In the genomic region with DNA sequence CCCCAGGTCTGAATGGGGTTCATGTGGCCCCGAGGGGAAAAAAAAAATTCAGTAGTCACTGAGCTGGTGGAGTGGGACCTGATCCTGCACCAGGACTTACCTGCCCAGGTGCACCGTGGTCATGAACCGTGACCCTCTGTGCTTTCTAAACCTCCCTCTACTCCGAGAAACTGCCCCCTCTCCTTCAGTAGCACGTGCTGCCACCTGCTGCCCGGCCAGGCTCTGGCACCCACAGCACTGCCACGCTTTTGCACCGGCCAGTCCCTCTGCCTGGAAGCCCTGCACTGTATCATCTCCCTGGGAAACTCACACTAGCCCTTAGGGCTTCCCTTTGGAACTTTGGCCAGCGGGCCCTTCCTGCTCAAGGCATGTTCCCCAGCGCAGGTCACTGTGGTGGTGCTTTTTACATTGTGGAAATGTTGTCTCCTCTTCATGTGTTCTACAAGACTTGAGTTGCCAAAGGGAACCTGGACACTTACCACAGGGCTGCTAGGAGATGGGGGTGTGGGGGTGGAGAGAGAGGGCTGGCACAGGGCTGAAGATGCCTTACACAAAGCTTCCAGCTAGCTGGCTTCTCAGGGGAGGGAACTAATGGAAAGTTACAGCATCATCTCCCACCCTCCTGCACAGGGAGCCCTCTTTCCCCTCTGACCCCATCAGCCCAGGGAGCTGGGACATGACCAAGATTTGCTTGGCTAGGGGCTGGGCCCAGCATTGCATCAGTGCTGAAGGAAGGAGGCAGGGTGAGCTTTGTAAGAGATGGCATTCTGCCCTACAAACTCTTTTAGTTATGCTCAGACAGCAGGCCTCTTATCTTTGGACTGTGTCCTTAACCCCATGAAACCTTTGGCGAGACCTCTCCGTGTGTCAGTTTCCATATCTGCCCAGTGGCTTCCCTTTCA, we compare ENCODE assay signal across 9 cellular contexts. TPM values are rescaled to one million over a fixed set of nuclear protein-coding genes. Genes with fewer than 3 reads are reported as not detected.
A peak's percentile ranks its signal among the peaks of the same experiment; 100 is the strongest.
DNase-seq lines count a peak whose midpoint lies in the region; ATAC-seq, FAIRE-seq and TF ChIP-seq lines count a peak whose summit lies in the region.
"Had no signal": no experiment of that assay in that cellular context is flagged by ENCODE, and none has a peak within 500 bp of the region (broad histone marks: within the 10 kb centered on the region; RNA-seq: fewer than 3 reads in every experiment).

No MANE protein-coding gene starts in this region.

- H3K27ac ChIP-seq in H1 (ENCODE audit: low read depth, low read length) = no peak overlapping the region

- peaks cover 5% of the 10 kb centered on the region for H3K4me1 Mint-ChIP-seq in osteocyte (ENCODE audit: unreplicated experiment)

- H3K79me1 ChIP-seq in H1 (ENCODE audit: low read depth, low read length) = no peaks in the 10 kb centered on the region

- H3K18ac ChIP-seq in H1 (ENCODE audit: extremely low read depth, low read length) = no peak overlapping the region

- TF ChIP-seq EP300 in H1 (IDR thresholded peaks at IDR 0.05; ENCODE audit: borderline replicate concordance in 1 of 2, low read depth in 2 of 2, low read length in 2 of 2) = no peak

- no peaks in the 10 kb centered on the region for H3K36me3 Mint-ChIP-seq in osteocyte (ENCODE audit: unreplicated experiment)

- peaks cover 25 to 39% (median 35%) of the 10 kb centered on the region in 4 experiments for H3K27me3 ChIP-seq in H1 (replicated peaks in 1 of 4; ENCODE audit: control insufficient read depth in 3 of 4, extremely low read depth in 1 of 4, insufficient read depth in 3 of 4, low read length in 3 of 4)

- H2BK20ac ChIP-seq in H1 (ENCODE audit: low read length) = 0 out of 2 replicates have a peak overlapping the region, but pooled peaks have one; percentile 61

- POLR2A ChIA-PET in H1 (lab: Charles Lee; ENCODE audit: partially characterized antibody) = no interaction called here

- H4K8ac ChIP-seq in H1 (ENCODE audit: extremely low read depth, insufficient read depth, low read length) = no peak overlapping the region

- H2BK5ac ChIP-seq in H1 (ENCODE audit: low read depth, low read length) = no peak overlapping the region

- H3K56ac ChIP-seq in H1 (replicated peaks; ENCODE audit: insufficient read length, low read depth, low read length) = no peak overlapping the region

- H3K9ac ChIP-seq in H1 (replicated peaks in 1 of 4; ENCODE audit: extremely low read depth in 1 of 4, low read depth in 3 of 4, low read length in 3 of 4) = no peak overlapping the region

- H4K91ac ChIP-seq in H1 (replicated peaks; ENCODE audit: insufficient read length, low read length) = no peak overlapping the region

- H3K9me3 Mint-ChIP-seq in osteocyte (ENCODE audit: unreplicated experiment) = no peaks in the 10 kb centered on the region

- H2BK120ac ChIP-seq in H1 (replicated peaks; ENCODE audit: low read depth, low read length) = no peak overlapping the region

- CTCF ChIA-PET in H1 (lab: Charles Lee; ENCODE audit: partially characterized antibody) = interaction anchor here (0.6 to 3.0 kb wide), 28 partner anchors 7 to 1239 kb away, joined by 3 to 18 read pairs (median 3); no protein-coding TSS in a partner anchor

- no peak overlapping the region for H3K27ac Mint-ChIP-seq in osteocyte (ENCODE audit: unreplicated experiment)

- no peak overlapping the region for H3K4me2 ChIP-seq in H1 (ENCODE audit: insufficient read depth in 1 of 2, low read depth in 2 of 2, low read length in 2 of 2)

- FAIRE-seq in H1 (lab: Jason Lieb, UNC) = no peak

- peak; percentile 81 to 86 for TF ChIP-seq RAD21 in H1 (IDR thresholded peaks at IDR 0.05 in 1 of 2, conservative IDR thresholded peaks at IDR 0.05 in 1 of 2; ENCODE audit: low read depth in 2 of 2, low read length in 2 of 2)

- no peak overlapping the region for H3K14ac ChIP-seq in H1 (ENCODE audit: insufficient read length)

- DNase-seq in NCI-H82 (lab: John Stamatoyannopoulos, UW) = peak; percentile 72
- no peak for DNase-seq in NCI-H82 treated with DMSO at 0.1 percent for 48 hours (lab: John Stamatoyannopoulos, UW; ENCODE audit: unreplicated experiment)
- peak; percentile 31 for DNase-seq in NCI-H2029 treated with DMSO at 0.1 percent for 48 hours (lab: John Stamatoyannopoulos, UW)
- peak; percentile 51 to 83 for DNase-seq in H1 (ENCODE audit: low read depth in 1 of 2, low spot score in 2 of 2)
- no peak for DNase-seq in osteocyte (ENCODE audit: extremely low spot score, unreplicated experiment)
- no peak for DNase-seq in SW 1271 (lab: John Stamatoyannopoulos, UW)

- H2AK5ac ChIP-seq in H1 (ENCODE audit: low read depth, low read length) = no peak overlapping the region

- H3K36me3 ChIP-seq in H1 (ENCODE audit: control insufficient read depth in 2 of 4, insufficient read depth in 4 of 4, low read length in 3 of 4) = no peaks in the 10 kb centered on the region

- no peak overlapping the region for H4K5ac ChIP-seq in H1 (ENCODE audit: insufficient read length, low read depth, low read length)

- peaks cover 34% of the 10 kb centered on the region for H3K27me3 Mint-ChIP-seq in osteocyte (ENCODE audit: unreplicated experiment)

- peaks cover 2 to 6% (median 4%) of the 10 kb centered on the region in 4 experiments; a peak in 5 of 7 replicates for H3K4me1 ChIP-seq in H1 (replicated peaks in 1 of 4; ENCODE audit: control insufficient read depth in 3 of 4, insufficient read depth in 4 of 4, low read length in 3 of 4)

- no peak overlapping the region for H2AFZ ChIP-seq in H1 (ENCODE audit: low read length)

- no peak overlapping the region for H3K4ac ChIP-seq in H1 (replicated peaks; ENCODE audit: insufficient read length, low read depth, low read length)

- no peaks in the 10 kb centered on the region for H3K9me3 ChIP-seq in H1 (ENCODE audit: insufficient read depth in 2 of 2, low read depth in 1 of 2, low read length in 1 of 2)

- TF ChIP-seq POLR2A in H1 (IDR thresholded peaks at IDR 0.05; ENCODE audit: control extremely low read depth in 1 of 2, low read depth in 2 of 2, low read length in 2 of 2) = no peak

- no peak overlapping the region for H3K4me3 Mint-ChIP-seq in osteocyte (ENCODE audit: unreplicated experiment)

- no peaks in the 10 kb centered on the region for H3K79me2 ChIP-seq in H1 (ENCODE audit: control insufficient read depth in 1 of 2, insufficient read depth in 2 of 2, low read length in 2 of 2)

- TF ChIP-seq CTCF in H1 (IDR thresholded peaks at IDR 0.05; ENCODE audit: control extremely low read depth in 1 of 3, insufficient read depth in 1 of 3, low read depth in 1 of 3, low read length in 3 of 3) (peak; percentile 87 to 95 (median 95)), osteocyte (IDR thresholded peaks at IDR 0.05) (peak; percentile 24)

- WGBS in H1 (ENCODE audit: extremely low coverage in 1 of 2, insufficient coverage in 1 of 2, insufficient read length in 1 of 2, insufficient replicate concordance in 2 of 2, low coverage in 1 of 2, low lambda C conversion rate in 2 of 2, missing lambda C conversion rate in 1 of 2), 2 experiments = 35% methylated on average over 10 of the region's 12 CpGs; no CpG with 5 or more reads in 1 of the 2 experiments

- peaks cover 13% of the 10 kb centered on the region; the same call in 1 of the 2 replicates for H3K23me2 ChIP-seq in H1 (ENCODE audit: low read depth, low read length)

- H3K4me3 ChIP-seq in H1 (ENCODE audit: extremely low read depth in 1 of 4, insufficient read depth in 2 of 4, low read depth in 3 of 4, low read length in 4 of 4) = no peak overlapping the region

- no peak overlapping the region for H3K23ac ChIP-seq in H1 (ENCODE audit: insufficient read length)

- no peak overlapping the region for H2BK12ac ChIP-seq in H1 (ENCODE audit: low read depth, low read length)

- ATAC-seq in HG03095 (IDR thresholded peaks at IDR 0.05; ENCODE audit: unreplicated experiment) (no peak), GM18861 (IDR thresholded peaks at IDR 0.05; ENCODE audit: unreplicated experiment) (no peak)

- peaks cover 0 to 3% of the 10 kb centered on the region in 2 experiments for H4K20me1 ChIP-seq in H1 (replicated peaks in 1 of 2; ENCODE audit: control insufficient read depth in 1 of 2, insufficient read depth in 2 of 2, low read length in 2 of 2)

- no peak overlapping the region for H2BK15ac ChIP-seq in H1 (ENCODE audit: low read length)

TF ChIP-seq in H1, 55 proteins besides CTCF, POLR2A, EP300 and RAD21 (continues in another document):
- no peak for TF ChIP-seq BRCA1 (IDR thresholded peaks at IDR 0.05; ENCODE audit: low read depth, low read length)
- TF ChIP-seq, protein P1, sequence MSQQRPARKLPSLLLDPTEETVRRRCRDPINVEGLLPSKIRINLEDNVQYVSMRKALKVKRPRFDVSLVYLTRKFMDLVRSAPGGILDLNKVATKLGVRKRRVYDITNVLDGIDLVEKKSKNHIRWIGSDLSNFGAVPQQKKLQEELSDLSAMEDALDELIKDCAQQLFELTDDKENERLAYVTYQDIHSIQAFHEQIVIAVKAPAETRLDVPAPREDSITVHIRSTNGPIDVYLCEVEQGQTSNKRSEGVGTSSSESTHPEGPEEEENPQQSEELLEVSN (IDR thresholded peaks at IDR 0.05) = peak; percentile 79
- no peak for TF ChIP-seq EZH2 (IDR thresholded peaks at IDR 0.05; ENCODE audit: low read depth, low read length, severe bottlenecking)
- no peak for TF ChIP-seq NANOG (IDR thresholded peaks at IDR 0.05; ENCODE audit: insufficient read depth, low read depth, low read length, poor library complexity, severe bottlenecking)
- no peak for TF ChIP-seq TAF7 (optimal IDR thresholded peaks at IDR 0.05; ENCODE audit: borderline replicate concordance, low read depth, low read length)
- peak; percentile 18 for TF ChIP-seq ASH2L (IDR thresholded peaks at IDR 0.05; ENCODE audit: low read length)
- TF ChIP-seq, protein P2, sequence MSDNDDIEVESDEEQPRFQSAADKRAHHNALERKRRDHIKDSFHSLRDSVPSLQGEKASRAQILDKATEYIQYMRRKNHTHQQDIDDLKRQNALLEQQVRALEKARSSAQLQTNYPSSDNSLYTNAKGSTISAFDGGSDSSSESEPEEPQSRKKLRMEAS (IDR thresholded peaks at IDR 0.05) = peak; percentile 85

RNA-seq across cellular contexts. Expression of a gene that starts 2.5 kb away (rescaled TPM):
- 1.8 and 2.1 TPM in 2 replicates for total RNA-seq in H1 (2021; fragmentation: NEBNext Ultra II Directional; extraction: Animal tissue kit (Norgen Biotek cat#: 25700))
- 0.33 and 0.72 TPM in 2 replicates for polyA plus RNA-seq in H1 (2011; rRNA removed)
- 0.30 TPM for polyA plus RNA-seq in H1 (2011; cell fraction: cytosol; rRNA removed)
- polyA plus RNA-seq in H1 (2011; cell fraction: nucleus; rRNA removed) = 2.6 TPM
- 0.45 to 0.87 TPM (median 0.56 TPM) in 4 replicates for polyA plus RNA-seq in H1 (2012, experiment 1 of 2)
- polyA plus RNA-seq in H1 (2012, experiment 2 of 2) = 0.34 TPM
- 0.41 TPM for polyA plus RNA-seq in H1 (2013, experiment 1 of 2)
- 0.40 TPM for polyA plus RNA-seq in H1 (2013, experiment 2 of 2)
- polyA minus RNA-seq in H1 (2011; rRNA and poly(A)+ RNA removed) = 2.7 and 5.2 TPM in 2 replicates
- 0.44 TPM for polyA minus RNA-seq in H1 (2011; cell fraction: cytosol; rRNA and poly(A)+ RNA removed)
- polyA minus RNA-seq in H1 (2011; cell fraction: nucleus; rRNA and poly(A)+ RNA removed) = 10.8 TPM
- not detected in 2 replicates for total RNA-seq in osteocyte
- total RNA-seq: activated CD8-positive, alpha-beta memory T cell treated with anti-CD3 and anti-CD28 coated beads for 36 hours had no signal

Comparison
In these comparisons a context has a peak if more than half of its experiments do, and no peak if none do; other contexts are left out.
1. DNase-seq: peak in NCI-H82 (single experiment), NCI-H2029 treated with DMSO at 0.1 percent for 48 hours (single experiment) and H1 (2 of 2); none in NCI-H82 treated with DMSO at 0.1 percent for 48 hours (single experiment), osteocyte (single experiment) and SW 1271 (0 of 2).